Comparison of ENCODE assay signal across 10 cellular contexts in genomic region chr7:32871624-32872371, GRCh38. TPM values are rescaled to one million over a fixed set of nuclear protein-coding genes. Genes with fewer than 3 reads are reported as not detected.
DNase-seq lines count a peak whose midpoint lies in the region; ATAC-seq and TF ChIP-seq lines count a peak whose summit lies in the region.
"Had no signal": no experiment of that assay in that cellular context is flagged by ENCODE, and none has a peak within 500 bp of the region (broad histone marks: within the 10 kb centered on the region; RNA-seq: fewer than 3 reads in every experiment).

No MANE protein-coding gene starts in this region.

- DNase-seq in natural killer cell: no peak
- DNase-seq in NCI-H2196 treated with DMSO at 0.1 percent for 48 hours (lab: John Stamatoyannopoulos, UW; ENCODE audit: unreplicated experiment): no peak
- no peak for DNase-seq in NCI-H748 treated with DMSO at 0.1 percent for 48 hours (lab: John Stamatoyannopoulos, UW)
- DNase-seq in NCI-H1694 treated with DMSO at 0.1 percent for 48 hours (lab: John Stamatoyannopoulos, UW): no peak
- DNase-seq: CD8-positive, alpha-beta memory T cell; GOT3; NCI-H187 treated with DMSO at 0.1 percent for 48 hours had no signal

- H3K27ac Mint-ChIP-seq in natural killer cell: peak overlapping the region; percentile 17 to 37

- peaks cover 19% of the 10 kb centered on the region for H3K36me3 Mint-ChIP-seq in natural killer cell

- TF ChIP-seq CTCF in natural killer cell (IDR thresholded peaks at IDR 0.05): no peak

- intact Hi-C loops in natural killer cell (cut with micrococcal nuclease): no loop called here

- H3K4me1 Mint-ChIP-seq in natural killer cell: peaks cover 60 to 62% of the 10 kb centered on the region in 2 donors

- H3K4me3 Mint-ChIP-seq in natural killer cell: no peak overlapping the region
- H3K4me3 Mint-ChIP-seq: CD8-positive, alpha-beta memory T cell had no signal

- no peaks in the 10 kb centered on the region for H3K9me3 Mint-ChIP-seq in natural killer cell
- H3K9me3 Mint-ChIP-seq: CD8-positive, alpha-beta memory T cell had no signal

- ATAC-seq in GM19452 (IDR thresholded peaks at IDR 0.05; ENCODE audit: unreplicated experiment): peak; percentile 72
- ATAC-seq in HG02610 (IDR thresholded peaks at IDR 0.05; ENCODE audit: unreplicated experiment): peak; percentile 69
- ATAC-seq in HG03521 (IDR thresholded peaks at IDR 0.05; ENCODE audit: unreplicated experiment): peak; percentile 79
- no peak for ATAC-seq in natural killer cell

- H3K27me3 Mint-ChIP-seq in natural killer cell (ENCODE audit: low read depth in 2 of 2): no peaks in the 10 kb centered on the region
- H3K27me3 Mint-ChIP-seq: CD8-positive, alpha-beta memory T cell had no signal

RNA-seq across cellular contexts. Expression of gene KBTBD2, which starts 19.8 kb away (rescaled TPM):
- total RNA-seq in natural killer cell: 100 to 1,000 TPM; 124 to 161 (median 150) TPM

Comparison
In these comparisons a context has a peak if more than half of its experiments do, and no peak if none do; other contexts are left out.
1. ATAC-seq: peak in GM19452 (single experiment), HG02610 (single experiment) and HG03521 (single experiment); none in natural killer cell (0 of 3).